In the genomic region with DNA sequence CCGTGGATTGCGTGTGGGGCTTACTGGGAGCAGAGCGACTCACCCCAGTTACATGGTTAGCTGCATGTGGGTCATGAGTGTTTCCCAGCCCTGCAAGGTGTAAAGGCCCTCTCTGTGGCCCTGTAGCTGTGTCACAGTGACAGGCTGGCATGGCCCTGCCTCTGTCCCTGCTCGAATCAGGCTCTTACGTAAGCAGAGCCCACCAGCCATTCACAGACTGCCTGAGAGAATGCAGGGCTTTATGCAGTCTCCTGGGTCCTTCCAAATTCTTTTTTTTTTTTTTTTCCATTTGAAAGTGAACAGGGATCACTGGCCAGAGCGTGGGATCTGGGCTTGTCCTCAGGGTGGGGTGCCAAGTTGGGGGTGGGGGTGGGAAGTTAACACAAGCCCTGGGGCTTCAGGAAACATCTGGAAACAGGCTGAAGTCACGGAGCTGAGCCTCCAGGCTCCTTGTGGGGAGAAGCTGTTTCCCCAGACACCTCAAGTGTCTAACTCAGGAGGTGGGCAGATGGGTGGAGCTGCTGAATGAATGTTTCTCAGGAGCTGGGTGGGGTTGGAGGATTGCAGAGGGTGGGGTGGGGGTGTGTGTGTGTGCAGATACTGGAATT, we compare ENCODE assay signal across 12 cellular contexts. TPM values are rescaled to one million over a fixed set of nuclear protein-coding genes. Genes with fewer than 3 reads are reported as not detected.
DNase-seq lines count a peak whose midpoint lies in the region; ATAC-seq and TF ChIP-seq lines count a peak whose summit lies in the region.
"Had no signal": no experiment of that assay in that cellular context is flagged by ENCODE, and none has a peak within 500 bp of the region (broad histone marks: within the 10 kb centered on the region; RNA-seq: fewer than 3 reads in every experiment).

No MANE protein-coding gene starts in this region.

- peak overlapping the region; percentile 58 to 89 (median 84) for H3K27ac ChIP-seq in esophagus squamous epithelium

- no peak for ATAC-seq in HG02763 (IDR thresholded peaks at IDR 0.05; ENCODE audit: unreplicated experiment)

- peaks cover 0 to 36% (median 0%) of the 10 kb centered on the region in 3 donors for H3K36me3 ChIP-seq in esophagus squamous epithelium

- TF ChIP-seq CTCF in esophagus squamous epithelium (IDR thresholded peaks at IDR 0.05): no peak

- H3K9me3 ChIP-seq in esophagus squamous epithelium: no peaks in the 10 kb centered on the region

- peaks cover 37 to 81% (median 41%) of the 10 kb centered on the region in 3 donors for H3K4me1 ChIP-seq in esophagus squamous epithelium

- no peak overlapping the region for H3K4me3 ChIP-seq in esophagus squamous epithelium

- peak; percentile 43 for DNase-seq in ELR (ENCODE audit: low read depth)
- DNase-seq in NCI-H2171 treated with DMSO at 0.1 percent for 48 hours (lab: John Stamatoyannopoulos, UW): peak; percentile 65
- no peak for DNase-seq in esophagus squamous epithelium (lab: John Stamatoyannopoulos, UW)
- peak in 33 of 56 donors; percentile 13 to 83 (median 48) for DNase-seq in nucleus accumbens (lab: John Stamatoyannopoulos, UW)
- DNase-seq in 8988T: no peak
- no peak for DNase-seq in NCI-H524 (lab: John Stamatoyannopoulos, UW)
- DNase-seq in NAMALWA (ENCODE audit: low spot score): no peak
- DNase-seq: activated naive CD4-positive, alpha-beta T cell treated with Interleukin-2 at 50 U/mL for 16 hours; NK-92 treated with Interleukin-12 subunit alpha and Interleukin-12 subunit beta, amount 100 ng/mL, for 24 hours; stimulated activated CD4-positive, alpha-beta T cell treated with anti-CD3 and anti-CD28 coated beads, Interleukin-12 subunit alpha, Interleukin-12 subunit beta, amount 100 ng/mL, for 4 hours had no signal

- no peaks in the 10 kb centered on the region for H3K27me3 ChIP-seq in esophagus squamous epithelium

- intact Hi-C loops in esophagus squamous epithelium (cut with DNase I): no loop called here

- no peak for TF ChIP-seq POLR2A in esophagus squamous epithelium (IDR thresholded peaks at IDR 0.05)

- 11 to 46% methylated on average over 2 to 4 of the region's 7 CpGs for WGBS in esophagus squamous epithelium, 2 donors

RNA-seq across cellular contexts. Expression of gene TECR, which starts 13.4 kb away (rescaled TPM):
- 100 to 1,000 TPM; 130 to 290 (median 190) TPM for total RNA-seq in esophagus squamous epithelium

RNA-seq across cellular contexts. Expression of gene DNAJB1, which starts 24.6 kb away (rescaled TPM):
- total RNA-seq in esophagus squamous epithelium: 100 to 1,000 TPM; 182 to 294 (median 224) TPM

RNA-seq across cellular contexts. Expression of gene NDUFB7, which starts 29.0 kb away (rescaled TPM):
- total RNA-seq in esophagus squamous epithelium: 100 to 1,000 TPM; 262 to 379 (median 295) TPM

RNA-seq across cellular contexts. Expression of gene CLEC17A, which starts 40.1 kb away (rescaled TPM):
- total RNA-seq in esophagus squamous epithelium: not detected
- total RNA-seq: G401 had no signal

RNA-seq across cellular contexts. Expression of gene GIPC1, which starts 46.9 kb away (rescaled TPM):
- total RNA-seq in esophagus squamous epithelium: 100 to 1,000 TPM; 147 to 432 (median 243) TPM

Comparison
In these comparisons a context has a peak if more than half of its experiments do, and no peak if none do; other contexts are left out.
1. DNase-seq: peak in ELR (single experiment), NCI-H2171 treated with DMSO at 0.1 percent for 48 hours (single experiment) and nucleus accumbens (33 of 56); none in esophagus squamous epithelium (single experiment), 8988T (single experiment), NCI-H524 (0 of 2) and NAMALWA (single experiment).